8 cellular contexts compared by ENCODE assay signal in the genomic region with DNA sequence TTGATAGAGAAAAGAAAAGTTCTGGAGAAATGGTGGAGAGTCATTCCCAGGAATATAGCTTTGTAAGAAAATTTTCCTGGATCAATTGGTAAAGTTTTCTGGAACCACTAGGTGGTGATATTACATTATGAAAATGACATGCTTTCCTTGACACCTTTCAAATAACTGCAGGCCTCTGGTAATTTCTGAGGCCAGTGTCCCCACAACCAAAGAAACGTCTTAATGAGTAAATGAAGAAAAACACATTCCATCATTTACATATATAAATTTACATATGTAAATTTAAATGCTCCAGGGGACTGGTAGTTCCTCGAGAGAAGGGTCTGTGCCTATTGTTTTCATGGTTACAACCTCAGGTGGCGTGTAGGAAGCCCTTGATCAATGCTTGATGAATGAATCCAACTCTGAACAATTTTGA. TPM values are rescaled to one million over a fixed set of nuclear protein-coding genes. Genes with fewer than 3 reads are reported as not detected.
DNase-seq lines count a peak whose midpoint lies in the region; ATAC-seq, FAIRE-seq and TF ChIP-seq lines count a peak whose summit lies in the region.

No MANE protein-coding gene starts in this region.

- peak; percentile 58 for TF ChIP-seq CTCF in BE2C (IDR thresholded peaks at IDR 0.05; ENCODE audit: low read depth, low read length)
- peak; percentile 3; the same call in 1 of the 2 replicates for TF ChIP-seq CTCF in GM12875 (IDR thresholded peaks at IDR 0.05; ENCODE audit: borderline replicate concordance, insufficient read depth, low read depth, low read length)
- peak; percentile 41 for TF ChIP-seq CTCF in bronchial epithelial cell (IDR thresholded peaks at IDR 0.05; ENCODE audit: insufficient read depth, low read length, severe bottlenecking)
- peak; percentile 23 for TF ChIP-seq CTCF in kidney epithelial cell (IDR thresholded peaks at IDR 0.05; ENCODE audit: insufficient read depth, low read length, poor library complexity, severe bottlenecking)
- TF ChIP-seq CTCF in thyroid gland (IDR thresholded peaks at IDR 0.05): peak; percentile 47 to 80 (median 64)

- H3K4me1 ChIP-seq in BE2C: no peaks in the 10 kb centered on the region
- peaks cover 0 to 5% of the 10 kb centered on the region in 2 donors for H3K4me1 ChIP-seq in thyroid gland

- H3K36me3 ChIP-seq in BE2C: no peaks in the 10 kb centered on the region
- H3K36me3 ChIP-seq in bronchial epithelial cell (ENCODE audit: control insufficient read depth, insufficient read depth, low read length): no peaks in the 10 kb centered on the region
- no peaks in the 10 kb centered on the region for H3K36me3 ChIP-seq in kidney epithelial cell (ENCODE audit: control insufficient read depth, insufficient read depth, low read length)
- H3K36me3 ChIP-seq in thyroid gland: no peaks in the 10 kb centered on the region

- TF ChIP-seq POLR2A in thyroid gland (IDR thresholded peaks at IDR 0.05): no peak

- FAIRE-seq in bronchial epithelial cell (lab: Jason Lieb, UNC): no peak

- DNase-seq in BE2C (no peak), NCI-H2227 treated with DMSO at 0.1 percent for 48 hours (lab: John Stamatoyannopoulos, UW) (peak; percentile 33), bronchial epithelial cell (ENCODE audit: low read depth) (peak; percentile 60), kidney epithelial cell (ENCODE audit: low read depth) (no peak), thyroid gland (no peak), UCSD-AML1 (lab: John Stamatoyannopoulos, UW; ENCODE audit: unreplicated experiment) (no peak)

- no peaks in the 10 kb centered on the region for H3K9me3 ChIP-seq in BE2C
- no peaks in the 10 kb centered on the region for H3K9me3 ChIP-seq in thyroid gland

- no peak overlapping the region for H3K27ac ChIP-seq in thyroid gland

- H3K27me3 ChIP-seq in BE2C (no peaks in the 10 kb centered on the region), bronchial epithelial cell (ENCODE audit: control insufficient read depth, insufficient read depth, low read length) (no peaks in the 10 kb centered on the region), kidney epithelial cell (ENCODE audit: control insufficient read depth, insufficient read depth, low read length) (no peaks in the 10 kb centered on the region), thyroid gland (no peaks in the 10 kb centered on the region)

- H3K4me3 ChIP-seq in BE2C (ENCODE audit: low read depth, low read length) (no peak overlapping the region), GM12875 (ENCODE audit: low read depth, low read length) (no peak overlapping the region), bronchial epithelial cell (ENCODE audit: low read depth, low read length) (no peak overlapping the region), kidney epithelial cell (ENCODE audit: low read depth, low read length) (no peak overlapping the region), thyroid gland (replicated peaks in 1 of 3) (no peak overlapping the region)

- ATAC-seq in GM18517 (IDR thresholded peaks at IDR 0.05; ENCODE audit: unreplicated experiment): no peak

- intact Hi-C loops in thyroid gland (cut with DNase I): loop anchor here (2.0 kb wide), 2 partner anchors 142 to 210 kb away; no protein-coding TSS in a partner anchor

- 58 to 64% methylated on average over 3 of the region's 3 CpGs for WGBS in thyroid gland, 2 donors

RNA-seq across cellular contexts. Expression of gene RGS3, which starts 17.2 kb away (rescaled TPM):
- polyA plus RNA-seq in BE2C (2012; ENCODE audit: insufficient read depth, insufficient read length, low read depth): 103 TPM
- total RNA-seq in bronchial epithelial cell (22.1 and 36.2 TPM in 2 replicates), kidney epithelial cell (158 and 166 TPM in 2 replicates), thyroid gland (10 to 100 TPM; 43.0 to 66.2 (median 55.6) TPM)

RNA-seq across cellular contexts. Expression of gene C9orf43, which starts 35.8 kb away (rescaled TPM):
- 3.3 TPM for polyA plus RNA-seq in BE2C (2012; ENCODE audit: insufficient read depth, insufficient read length, low read depth)
- total RNA-seq in bronchial epithelial cell: 0.13 and 0.53 TPM in 2 replicates
- 0.88 and 1.4 TPM in 2 replicates for total RNA-seq in kidney epithelial cell
- 1 to 10 TPM in 2 of 4 donors, under 1 TPM in 2; 0.39 to 2.5 (median 0.84) TPM for total RNA-seq in thyroid gland

RNA-seq across cellular contexts. Expression of gene POLE3, which starts 35.9 kb away (rescaled TPM):
- polyA plus RNA-seq in BE2C (2012; ENCODE audit: insufficient read depth, insufficient read length, low read depth): 154 TPM
- total RNA-seq in bronchial epithelial cell (41.0 and 46.6 TPM in 2 replicates), kidney epithelial cell (58.0 and 64.1 TPM in 2 replicates), thyroid gland (10 to 100 TPM; 29.2 to 54.9 (median 33.5) TPM)

RNA-seq across cellular contexts. Expression of gene ALAD, which starts 45.2 kb away (rescaled TPM):
- polyA plus RNA-seq in BE2C (2012; ENCODE audit: insufficient read depth, insufficient read length, low read depth): 23.6 TPM
- total RNA-seq in bronchial epithelial cell (3.2 and 3.7 TPM in 2 replicates), kidney epithelial cell (6.2 and 6.7 TPM in 2 replicates), thyroid gland (10 to 100 TPM; 23.5 to 50.0 (median 31.8) TPM)

Comparison
In these comparisons a context has a peak if more than half of its experiments do, and no peak if none do; other contexts are left out.
1. DNase-seq: peak in NCI-H2227 treated with DMSO at 0.1 percent for 48 hours (single experiment) and bronchial epithelial cell (single experiment); none in BE2C (single experiment), kidney epithelial cell (single experiment), thyroid gland (0 of 2) and UCSD-AML1 (single experiment).
2. CTCF ChIP-seq: peak in every context shown above with its lines; median percentile 64 in thyroid gland; 58 in BE2C; 41 in bronchial epithelial cell; 23 in kidney epithelial cell; 3 in GM12875.